Comparison of ENCODE assay signal across 12 cellular contexts in genomic region chr1:184017226-184017787, GRCh38.
"Had no signal": no experiment of that assay in that cellular context is flagged by ENCODE, and none has a peak within 500 bp of the region (broad histone marks: within the 10 kb centered on the region; RNA-seq: fewer than 3 reads in every experiment).

No MANE protein-coding gene starts in this region.

- H3K9me3 ChIP-seq: breast epithelium, esophagus muscularis mucosa, stomach, tibial nerve had no signal

- H3K4me1 Mint-ChIP-seq: activated naive CD8-positive, alpha-beta T cell treated with anti-CD3 and anti-CD28 coated beads, Interleukin-2, amount 10 ng/mL, durations not matched to agents 7 days and 5 days had no signal

- H3K36me3 ChIP-seq: breast epithelium, esophagus muscularis mucosa, stomach, tibial nerve had no signal

- H3K36me3 Mint-ChIP-seq: activated CD4-positive, alpha-beta memory T cell treated with anti-CD3 and anti-CD28 coated beads for 36 hours; activated naive CD8-positive, alpha-beta T cell treated with anti-CD3 and anti-CD28 coated beads, Interleukin-2, amount 10 ng/mL, durations not matched to agents 7 days and 5 days had no signal

- H3K4me3 Mint-ChIP-seq: activated CD4-positive, alpha-beta memory T cell treated with anti-CD3 and anti-CD28 coated beads for 36 hours; activated naive CD8-positive, alpha-beta T cell treated with anti-CD3 and anti-CD28 coated beads, Interleukin-2, amount 10 ng/mL, durations not matched to agents 7 days and 5 days; activated T-cell treated with anti-CD3 and anti-CD28 coated beads, Interleukin-2, amount 50 U/mL, for 72 hours; nephron progenitor cell; T-helper 1 cell treated with Interleukin-12 subunit alpha and Interleukin-12 subunit beta and Interleukin-4 antibody, amounts not matched to agents 30 μg/mL and 1 μg/mL, for 36 hours had no signal

- H3K4me1 ChIP-seq: breast epithelium, stomach had no signal

- H3K27me3 ChIP-seq: breast epithelium, stomach, tibial nerve had no signal

- H3K27ac Mint-ChIP-seq: activated CD4-positive, alpha-beta memory T cell treated with anti-CD3 and anti-CD28 coated beads for 36 hours; activated naive CD8-positive, alpha-beta T cell treated with anti-CD3 and anti-CD28 coated beads, Interleukin-2, amount 10 ng/mL, durations not matched to agents 7 days and 5 days; activated T-cell treated with anti-CD3 and anti-CD28 coated beads, Interleukin-2, amount 50 U/mL, for 72 hours; nephron progenitor cell; T-helper 1 cell treated with Interleukin-12 subunit alpha and Interleukin-12 subunit beta and Interleukin-4 antibody, amounts not matched to agents 30 μg/mL and 1 μg/mL, for 36 hours had no signal

- DNase-seq: activated CD4-positive, alpha-beta memory T cell treated with anti-CD3 and anti-CD28 coated beads for 36 hours; activated naive CD8-positive, alpha-beta T cell treated with anti-CD3 and anti-CD28 coated beads, Interleukin-2, amount 10 ng/mL, durations not matched to agents 7 days and 5 days; activated T-cell treated with anti-CD3 and anti-CD28 coated beads, Interleukin-2, amount 50 U/mL, for 72 hours; glutamatergic neuron; mesenchymal stem cell; nephron progenitor cell; stimulated activated CD4-positive, alpha-beta T cell treated with anti-CD3 and anti-CD28 coated beads, Interleukin-4, amount 100 ng/mL, for 24 hours; stomach had no signal

- H3K9me3 Mint-ChIP-seq: activated CD4-positive, alpha-beta memory T cell treated with anti-CD3 and anti-CD28 coated beads for 36 hours; activated naive CD8-positive, alpha-beta T cell treated with anti-CD3 and anti-CD28 coated beads, Interleukin-2, amount 10 ng/mL, durations not matched to agents 7 days and 5 days; activated T-cell treated with anti-CD3 and anti-CD28 coated beads, Interleukin-2, amount 50 U/mL, for 72 hours; T-helper 1 cell treated with Interleukin-12 subunit alpha and Interleukin-12 subunit beta and Interleukin-4 antibody, amounts not matched to agents 30 μg/mL and 1 μg/mL, for 36 hours had no signal

- H3K4me3 ChIP-seq: breast epithelium, esophagus muscularis mucosa, stomach, tibial nerve had no signal

- H3K27ac ChIP-seq: breast epithelium, esophagus muscularis mucosa, stomach, tibial nerve had no signal
